8 cellular contexts compared by ENCODE assay signal in the genomic region with DNA sequence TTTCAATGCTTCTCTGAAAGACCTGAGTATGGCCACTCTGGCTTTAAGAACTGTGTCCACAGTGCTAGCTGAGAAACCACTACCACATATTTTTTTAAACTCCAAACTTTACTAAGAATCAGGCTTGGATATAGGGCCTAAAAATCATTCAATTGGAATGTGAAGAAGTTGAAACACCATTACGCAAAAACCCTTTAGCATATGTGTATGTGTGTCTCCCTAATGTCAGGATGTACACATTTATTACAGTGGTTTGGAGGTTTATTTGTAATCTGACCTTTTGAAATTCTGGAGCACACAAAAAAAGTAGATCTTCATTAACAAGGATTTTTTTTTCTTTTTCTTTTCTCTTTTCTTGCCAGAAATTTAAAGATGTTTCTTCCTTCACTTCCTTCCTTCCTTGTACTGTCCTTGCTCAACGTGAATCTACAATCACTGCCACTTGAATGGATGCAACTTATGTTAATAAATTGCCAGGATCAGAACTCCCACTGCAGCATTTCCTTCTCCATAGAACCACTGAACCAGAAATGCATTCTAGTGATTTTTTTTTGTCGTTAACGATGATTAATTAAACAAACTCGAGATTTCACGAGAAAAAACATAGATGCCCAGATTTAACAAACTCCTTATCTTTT. TPM values are rescaled to one million over a fixed set of nuclear protein-coding genes. Genes with fewer than 3 reads are reported as not detected.
DNase-seq lines count a peak whose midpoint lies in the region; ATAC-seq and TF ChIP-seq lines count a peak whose summit lies in the region.

No MANE protein-coding gene starts in this region.

- DNase-seq in H7 = no peak
- DNase-seq in SK-N-MC (ENCODE audit: low read depth, low spot score) = no peak
- peak; percentile 79 to 87 for DNase-seq in foreskin fibroblast
- DNase-seq in skeletal muscle cell (ENCODE audit: low read depth) = peak; percentile 89
- DNase-seq in mucosa of gallbladder (ENCODE audit: low spot score) = no peak
- no peak for DNase-seq in stimulated activated CD4-positive, alpha-beta T cell treated with anti-CD3 and anti-CD28 coated beads, Interleukin-15, amount 100 ng/mL, for 24 hours
- DNase-seq in HPDE6-E6E7 (ENCODE audit: extremely low spot score) = no peak

- no peak overlapping the region for H3K9ac ChIP-seq in SK-N-MC (ENCODE audit: insufficient read length)

- ATAC-seq in HG02678 (IDR thresholded peaks at IDR 0.05; ENCODE audit: unreplicated experiment) = no peak

- peak overlapping the region; percentile 83 for H3K4me3 ChIP-seq in H7 (ENCODE audit: insufficient read depth, low read depth, low read length)
- peak overlapping the region; percentile 92 for H3K4me3 ChIP-seq in SK-N-MC
- peak overlapping the region; percentile 77 to 98 for H3K4me3 ChIP-seq in foreskin fibroblast (ENCODE audit: low read depth in 1 of 2, low read length in 2 of 2)
- peak overlapping the region; percentile 95 for H3K4me3 ChIP-seq in skeletal muscle cell (ENCODE audit: low read depth, low read length)

- no peaks in the 10 kb centered on the region for H3K9me3 ChIP-seq in SK-N-MC (ENCODE audit: low read depth, low read length)

- H3K27ac ChIP-seq in SK-N-MC = peak overlapping the region; percentile 64; the same call in 1 of the 2 replicates

- peaks cover 1% of the 10 kb centered on the region; the same call in 1 of the 2 replicates for H3K36me3 ChIP-seq in H7 (replicated peaks; ENCODE audit: control insufficient read depth, insufficient read depth, low read length)
- H3K36me3 ChIP-seq in SK-N-MC (ENCODE audit: insufficient read depth, low read length) = no peaks in the 10 kb centered on the region

- no peak for TF ChIP-seq CTCF in foreskin fibroblast (IDR thresholded peaks at IDR 0.05; ENCODE audit: low read depth, low read length)

- peaks cover 38% of the 10 kb centered on the region; the same call in 1 of the 2 replicates for H3K27me3 ChIP-seq in H7 (ENCODE audit: control insufficient read depth, insufficient read depth, low read length)

RNA-seq across cellular contexts. Expression of a gene that starts 3.1 kb away (rescaled TPM):
- total RNA-seq in H7 (2014; rRNA removed; shearing (Covaris generic)) = 103 and 106 TPM in 2 replicates
- 27.2 TPM for total RNA-seq in mucosa of gallbladder

RNA-seq across cellular contexts. Expression of a gene that starts 7.8 kb away (rescaled TPM):
- total RNA-seq in H7 (2014; rRNA removed; shearing (Covaris generic)) = 34.5 and 39.7 TPM in 2 replicates
- total RNA-seq in mucosa of gallbladder = 53.1 TPM

Comparison
In these comparisons a context has a peak if more than half of its experiments do, and no peak if none do; other contexts are left out.
1. DNase-seq: peak in foreskin fibroblast (2 of 2) and skeletal muscle cell (single experiment); none in H7 (single experiment), SK-N-MC (single experiment), mucosa of gallbladder (single experiment), stimulated activated CD4-positive, alpha-beta T cell treated with anti-CD3 and anti-CD28 coated beads, Interleukin-15, amount 100 ng/mL, for 24 hours (single experiment) and HPDE6-E6E7 (single experiment).
2. Peak in every context shown above with its lines, with median percentiles within 50 percentile points of each other: H3K4me3 ChIP-seq.